In the genomic region with DNA sequence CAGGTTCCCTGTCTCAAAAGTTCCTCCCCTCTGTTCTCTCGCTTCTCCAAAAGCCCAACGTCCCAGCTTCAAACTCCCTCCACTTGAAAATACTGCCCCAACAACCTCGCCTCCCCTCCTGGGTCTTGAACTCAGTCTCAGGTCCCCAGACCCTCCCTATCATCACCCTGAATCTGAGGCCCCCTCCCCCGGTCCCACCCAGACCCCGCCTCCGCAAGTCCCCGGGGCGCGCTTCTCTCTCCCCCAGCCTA, we compare ENCODE assay signal across 8 cellular contexts. TPM values are rescaled to one million over a fixed set of nuclear protein-coding genes. Genes with fewer than 3 reads are reported as not detected.
A peak's percentile ranks its signal among the peaks of the same experiment; 100 is the strongest.
DNase-seq lines count a peak whose midpoint lies in the region; ATAC-seq, FAIRE-seq and TF ChIP-seq lines count a peak whose summit lies in the region.

No MANE protein-coding gene starts in this region.

- H3K27ac ChIP-seq in SJCRH30 (peak overlapping the region; percentile 68), esophagus (ENCODE audit: low read depth in 2 of 2, low read length in 1 of 2) (peak overlapping the region; percentile 95 to 99), neutrophil (peak overlapping the region; percentile 88)

- in situ Hi-C loops in ACHN (cut with HindIII; ENCODE audit: low pct_ligation_motif_present, low pct_unique_long_range_greater_than_20kb, low sequenced_read_pairs), result no loop called here

- 0 to 1% methylated on average over 9 of the region's 9 CpGs for WGBS in esophagus, 2 donors

- H3K36me3 ChIP-seq in SJCRH30 (peaks cover 11% of the 10 kb centered on the region; the same call in 1 of the 2 replicates), esophagus (ENCODE audit: control insufficient read depth in 2 of 2, insufficient read depth in 2 of 2, low read length in 1 of 2) (peaks cover 11 to 23% of the 10 kb centered on the region in 2 donors), neutrophil (peaks cover 27% of the 10 kb centered on the region)

- H3K9me3 ChIP-seq in SJCRH30 (replicated peaks) (no peaks in the 10 kb centered on the region), esophagus (ENCODE audit: control insufficient read depth in 2 of 2, insufficient read depth in 1 of 2, low read depth in 1 of 2, low read length in 1 of 2) (no peaks in the 10 kb centered on the region), neutrophil (no peaks in the 10 kb centered on the region)

- ATAC-seq in GM21447 (IDR thresholded peaks at IDR 0.05; ENCODE audit: unreplicated experiment) (peak; percentile 5), GM19351 (IDR thresholded peaks at IDR 0.05; ENCODE audit: unreplicated experiment) (no peak)

- H3K4me3 ChIP-seq in SJCRH30, result peak overlapping the region; percentile 75
- peak overlapping the region; percentile 76 to 95 for H3K4me3 ChIP-seq in esophagus (ENCODE audit: low read depth in 1 of 2, low read length in 2 of 2)
- H3K4me3 ChIP-seq in neutrophil (ENCODE audit: low read depth in 1 of 2, low read length in 1 of 2), result peak overlapping the region; percentile 98

- no peak for TF ChIP-seq CTCF in neutrophil (IDR thresholded peaks at IDR 0.05)

- H3K27me3 ChIP-seq in SJCRH30, result no peaks in the 10 kb centered on the region
- no peaks in the 10 kb centered on the region for H3K27me3 ChIP-seq in esophagus (ENCODE audit: control insufficient read depth in 1 of 2, insufficient read depth in 2 of 2, low read length in 2 of 2)
- no peaks in the 10 kb centered on the region for H3K27me3 ChIP-seq in neutrophil

- DNase-seq in ACHN (peak; percentile 27), SJCRH30 (peak in 1 of 2 experiments; percentile 71), GM12892 (ENCODE audit: insufficient read length) (no peak)
- DNase-seq in activated effector memory CD4-positive, alpha-beta T cell treated with anti-CD3 and anti-CD28 coated beads, Interleukin-2, amount 50 U/mL, for 16 hours, result no peak

- H3K4me1 ChIP-seq in SJCRH30 (peaks cover 10% of the 10 kb centered on the region), esophagus (ENCODE audit: control insufficient read depth in 2 of 2, insufficient read depth in 2 of 2, low read length in 1 of 2) (peaks cover 0 to 2% of the 10 kb centered on the region in 2 donors), neutrophil (ENCODE audit: control insufficient read depth in 1 of 2, insufficient read depth in 1 of 2, low read depth in 1 of 2, low read length in 1 of 2) (peaks cover 15 to 17% of the 10 kb centered on the region in 2 experiments)

- FAIRE-seq in GM12892 (lab: Jason Lieb, UNC), result no peak

- no peak for TF ChIP-seq POLR2A in GM12892 (IDR thresholded peaks at IDR 0.05; ENCODE audit: low read depth, low read length)

RNA-seq across cellular contexts. Expression of a gene that starts 0.3 kb away (rescaled TPM):
- 29.7 and 35.6 TPM in 2 replicates for total RNA-seq in SJCRH30 (2014; rRNA removed; shearing (Covaris generic))
- 10 to 100 TPM; 12.2 to 19.1 TPM for polyA plus RNA-seq in esophagus
- 13.0 TPM for polyA plus RNA-seq in GM12892 (2012; ENCODE audit: missing spikeins)

RNA-seq across cellular contexts. Expression of a gene that starts 18.1 kb away (rescaled TPM):
- 4.4 and 5.3 TPM in 2 replicates for total RNA-seq in SJCRH30 (2014; rRNA removed; shearing (Covaris generic))
- polyA plus RNA-seq in esophagus, result 10 to 100 TPM; 20.7 to 21.5 TPM
- polyA plus RNA-seq in GM12892 (2012; ENCODE audit: missing spikeins), result 3.2 TPM

RNA-seq across cellular contexts. Expression of a gene that starts 21.7 kb away (rescaled TPM):
- total RNA-seq in SJCRH30 (2014; rRNA removed; shearing (Covaris generic)), result 3.8 and 6.6 TPM in 2 replicates
- 100 to 1,000 TPM; 213 to 241 TPM for polyA plus RNA-seq in esophagus
- 26.2 TPM for polyA plus RNA-seq in GM12892 (2012; ENCODE audit: missing spikeins)

RNA-seq across cellular contexts. Expression of a gene that starts 22.9 kb away (rescaled TPM):
- total RNA-seq in SJCRH30 (2014; rRNA removed; shearing (Covaris generic)), result 0.13 and 0.32 TPM in 2 replicates
- 1 to 10 TPM in 1 of 2 donors, under 1 TPM in 1; 0.68 to 1.2 TPM for polyA plus RNA-seq in esophagus
- polyA plus RNA-seq in GM12892 (2012; ENCODE audit: missing spikeins), result 3.5 TPM

RNA-seq across cellular contexts. Expression of a gene that starts 30.7 kb away (rescaled TPM):
- total RNA-seq in SJCRH30 (2014; rRNA removed; shearing (Covaris generic)), result 2.9 and 4.0 TPM in 2 replicates
- 1 to 10 TPM; 1.0 to 1.1 TPM for polyA plus RNA-seq in esophagus
- 0.74 TPM for polyA plus RNA-seq in GM12892 (2012; ENCODE audit: missing spikeins)
